Comparison of ENCODE assay signal across 23 cellular contexts in genomic region chr3:10770981-10771380, GRCh38. TPM values are rescaled to one million over a fixed set of nuclear protein-coding genes. Genes with fewer than 3 reads are reported as not detected.
DNase-seq lines count a peak whose midpoint lies in the region; ATAC-seq and TF ChIP-seq lines count a peak whose summit lies in the region.
"Had no signal": no experiment of that assay in that cellular context is flagged by ENCODE, and none has a peak within 500 bp of the region (broad histone marks: within the 10 kb centered on the region; RNA-seq: fewer than 3 reads in every experiment).

No MANE protein-coding gene starts in this region.

- H4K8ac ChIP-seq in H9 (replicated peaks; ENCODE audit: insufficient read length, low read depth, low read length) = no peak overlapping the region

- H3K27ac ChIP-seq in BLaER1 (no peak overlapping the region), H9 (ENCODE audit: insufficient read length, low read depth, low read length) (no peak overlapping the region), epithelial cell of prostate (peak overlapping the region; percentile 86)
- H3K27ac ChIP-seq: A549, C4-2B, PC-9 had no signal

- H3K27me3 Mint-ChIP-seq in H9 (ENCODE audit: low read depth) (peaks cover 44% of the 10 kb centered on the region), osteocyte (ENCODE audit: unreplicated experiment) (peaks cover 26% of the 10 kb centered on the region)

- H3K36me3 Mint-ChIP-seq in H9 (ENCODE audit: insufficient read depth in 1 of 3, low read depth in 3 of 3) = no peaks in the 10 kb centered on the region
- no peaks in the 10 kb centered on the region for H3K36me3 Mint-ChIP-seq in osteocyte (ENCODE audit: unreplicated experiment)
- H3K36me3 Mint-ChIP-seq: CD8-positive, alpha-beta T cell had no signal

- no peak overlapping the region for H4K5ac ChIP-seq in H9 (ENCODE audit: insufficient read length, low read depth, low read length)

- no peak overlapping the region for H3K23ac ChIP-seq in H9 (ENCODE audit: insufficient read length, low read depth, low read length)

- H3K4me1 Mint-ChIP-seq in H9 = 0 out of 4 replicates have a peak, but pooled peaks cover 0 to 3% of the 10 kb centered on the region in 2 experiments
- no peaks in the 10 kb centered on the region for H3K4me1 Mint-ChIP-seq in osteocyte (ENCODE audit: unreplicated experiment)

- H3K4me3 Mint-ChIP-seq in H9 (no peak overlapping the region), osteocyte (ENCODE audit: unreplicated experiment) (no peak overlapping the region)
- H3K4me3 Mint-ChIP-seq: CD8-positive, alpha-beta T cell had no signal

- no peaks in the 10 kb centered on the region for H4K20me1 ChIP-seq in BLaER1
- H4K20me1 ChIP-seq in H9 (ENCODE audit: control insufficient read depth, insufficient read depth, insufficient read length) = no peaks in the 10 kb centered on the region

- H2AK5ac ChIP-seq in H9 (ENCODE audit: insufficient read length, low read length) = no peak overlapping the region

- no peak overlapping the region for H2BK5ac ChIP-seq in H9 (ENCODE audit: insufficient read length, low read length)

- H2AFZ ChIP-seq in H9 (ENCODE audit: low read length) = no peak overlapping the region
- H2AFZ ChIP-seq: PC-9 had no signal

- H3K18ac ChIP-seq in H9 (ENCODE audit: insufficient read length, low read depth, low read length) = no peak overlapping the region

- H3K4me2 ChIP-seq in BLaER1 = 0 out of 2 replicates have a peak overlapping the region, but pooled peaks have one; percentile 12
- H3K4me2 ChIP-seq in H9 (ENCODE audit: insufficient read depth, insufficient read length, low read length) = no peak overlapping the region
- H3K4me2 ChIP-seq: A549, PC-9 had no signal

- H3K9me3 Mint-ChIP-seq in H9 = no peaks in the 10 kb centered on the region
- no peaks in the 10 kb centered on the region for H3K9me3 Mint-ChIP-seq in osteocyte (ENCODE audit: unreplicated experiment)

- CTCF ChIA-PET in HEK293T (lab: Yijun Ruan, JAX) = interaction anchor here (1.7 kb wide), 1 partner anchor 12 kb away, joined by 4 read pairs; no protein-coding TSS in a partner anchor

- no CpG with 5 or more reads among the region's 3 CpGs for WGBS in H9 (ENCODE audit: extremely low coverage, insufficient read length, low lambda C conversion rate)

- ATAC-seq in GM21737 (IDR thresholded peaks at IDR 0.05; ENCODE audit: unreplicated experiment) (no peak), HG03460 (IDR thresholded peaks at IDR 0.05; ENCODE audit: unreplicated experiment) (no peak)
- ATAC-seq: A549; CD8-positive, alpha-beta T cell; HCT116 had no signal

- H3K9ac ChIP-seq in BLaER1 (no peak overlapping the region), H9 (ENCODE audit: extremely low read depth, insufficient read length, low read length) (no peak overlapping the region)

- H3K27me3 ChIP-seq in BLaER1 = no peaks in the 10 kb centered on the region
- H3K27me3 ChIP-seq in H9 (ENCODE audit: insufficient read depth, low read length) = no peaks in the 10 kb centered on the region; the same call in 1 of the 2 replicates

- no peaks in the 10 kb centered on the region for H3K23me2 ChIP-seq in H9 (ENCODE audit: insufficient read length, low read depth, low read length, poor library complexity, severe bottlenecking)

- no peaks in the 10 kb centered on the region for H3K79me1 ChIP-seq in H9 (ENCODE audit: insufficient read depth, low read depth, low read length, poor library complexity, severe bottlenecking)

- H2BK15ac ChIP-seq in H9 (ENCODE audit: low read depth, low read length) = no peak overlapping the region

- peak; percentile 20 for DNase-seq in H9
- DNase-seq in epithelial cell of prostate (ENCODE audit: low read depth, low spot score) = no peak
- peak; percentile 62 for DNase-seq in osteocyte (ENCODE audit: extremely low spot score, unreplicated experiment)
- DNase-seq in HEK293T (ENCODE audit: extremely low spot score) = no peak
- DNase-seq: AML-193; Caco-2; CD8-positive, alpha-beta T cell; NCI-H1092; NCI-H1417 treated with DMSO at 0.1 percent for 48 hours; NCI-H1694 treated with DMSO at 0.1 percent for 48 hours; NCI-H2081; NCI-H2227 treated with DMSO at 0.1 percent for 48 hours; NCI-H526 treated with DMSO at 0.1 percent for 48 hours; PC-9; SHP77 treated with DMSO at 0.1 percent for 48 hours had no signal

- H2BK120ac ChIP-seq in H9 (ENCODE audit: low read depth, low read length, poor library complexity, severe bottlenecking) = no peak overlapping the region

- H2BK20ac ChIP-seq in H9 (ENCODE audit: low read depth, low read length, poor library complexity, severe bottlenecking) = no peak overlapping the region

- H3K9me3 ChIP-seq in BLaER1 (no peaks in the 10 kb centered on the region), H9 (ENCODE audit: control insufficient read depth, low read depth, low read length) (no peaks in the 10 kb centered on the region)
- H3K9me3 ChIP-seq: A549, Caco-2 had no signal

- no peak overlapping the region for H3K56ac ChIP-seq in H9 (ENCODE audit: insufficient read length, low read depth, low read length)

- H3K36me3 ChIP-seq in BLaER1 = no peaks in the 10 kb centered on the region

- H3K27ac Mint-ChIP-seq in H9 = no peak overlapping the region
- no peak overlapping the region for H3K27ac Mint-ChIP-seq in osteocyte (ENCODE audit: unreplicated experiment)
- H3K27ac Mint-ChIP-seq: CD8-positive, alpha-beta T cell had no signal

- no peak overlapping the region for H3T11ph ChIP-seq in H9 (ENCODE audit: low read length)

- no peak overlapping the region for H3K14ac ChIP-seq in H9 (ENCODE audit: insufficient read depth, low read length)

- no peak overlapping the region for H3K4ac ChIP-seq in H9 (ENCODE audit: low read depth, low read length)

- TF ChIP-seq CTCF in H9 (conservative IDR thresholded peaks at IDR 0.05) = no peak
- no peak for TF ChIP-seq CTCF in osteocyte (IDR thresholded peaks at IDR 0.05)

- no peak overlapping the region for H3K4me3 ChIP-seq in BLaER1
- H3K4me3 ChIP-seq: A549, PC-9 had no signal

- H3K4me1 ChIP-seq in BLaER1 = peaks cover 36% of the 10 kb centered on the region
- no peaks in the 10 kb centered on the region for H3K4me1 ChIP-seq in H9 (ENCODE audit: insufficient read depth, low read length)
- H3K4me1 ChIP-seq: A549, Caco-2 had no signal

- POLR2A ChIA-PET in HEK293T (lab: Yijun Ruan, JAX) = no interaction called here

- H4K91ac ChIP-seq in H9 (ENCODE audit: insufficient read length, low read depth, low read length) = no peak overlapping the region

- H2BK12ac ChIP-seq in H9 (ENCODE audit: insufficient read length, low read depth, low read length) = no peak overlapping the region

- H3K79me2 ChIP-seq in H9 (ENCODE audit: insufficient read depth, low read length) = no peaks in the 10 kb centered on the region

TF ChIP-seq in HEK293T, 16 proteins besides CTCF, POLR2A, EP300 and RAD21:
- TF ChIP-seq ARNT (IDR thresholded peaks at IDR 0.05) (no peak), NFRKB (IDR thresholded peaks at IDR 0.05) (no peak), ZNF384 (IDR thresholded peaks at IDR 0.05) (no peak), HDGF (IDR thresholded peaks at IDR 0.05; ENCODE audit: borderline replicate concordance) (no peak), BHLHE40 (IDR thresholded peaks at IDR 0.05; ENCODE audit: borderline replicate concordance) (no peak), LEF1 (IDR thresholded peaks at IDR 0.05; ENCODE audit: borderline replicate concordance) (no peak), FOXA1 (IDR thresholded peaks at IDR 0.05) (no peak), FOXK2 (IDR thresholded peaks at IDR 0.05) (no peak), ELF4 (IDR thresholded peaks at IDR 0.05) (no peak), L3MBTL2 (conservative IDR thresholded peaks at IDR 0.05) (no peak), FOXM1 (IDR thresholded peaks at IDR 0.05; ENCODE audit: borderline replicate concordance) (no peak), CTBP1 (IDR thresholded peaks at IDR 0.05; ENCODE audit: borderline replicate concordance) (no peak), TARDBP (IDR thresholded peaks at IDR 0.05) (no peak), SP1 (IDR thresholded peaks at IDR 0.05) (no peak), SUZ12 (IDR thresholded peaks at IDR 0.05) (no peak)
- TF ChIP-seq, protein P1, sequence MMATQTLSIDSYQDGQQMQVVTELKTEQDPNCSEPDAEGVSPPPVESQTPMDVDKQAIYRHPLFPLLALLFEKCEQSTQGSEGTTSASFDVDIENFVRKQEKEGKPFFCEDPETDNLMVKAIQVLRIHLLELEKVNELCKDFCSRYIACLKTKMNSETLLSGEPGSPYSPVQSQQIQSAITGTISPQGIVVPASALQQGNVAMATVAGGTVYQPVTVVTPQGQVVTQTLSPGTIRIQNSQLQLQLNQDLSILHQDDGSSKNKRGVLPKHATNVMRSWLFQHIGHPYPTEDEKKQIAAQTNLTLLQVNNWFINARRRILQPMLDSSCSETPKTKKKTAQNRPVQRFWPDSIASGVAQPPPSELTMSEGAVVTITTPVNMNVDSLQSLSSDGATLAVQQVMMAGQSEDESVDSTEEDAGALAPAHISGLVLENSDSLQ (IDR thresholded peaks at IDR 0.05) = no peak

RNA-seq across cellular contexts. Expression of gene SLC6A11, which starts 45.0 kb away (rescaled TPM):
- total RNA-seq in H9 (2021) = 1.5 and 1.9 TPM in 2 replicates
- total RNA-seq in osteocyte = not detected in 2 replicates
- total RNA-seq: Caco-2; CD8-positive, alpha-beta T cell; HT-29; PC-9; RPMI7951 had no signal

Comparison
In these comparisons a context has a peak if more than half of its experiments do, and no peak if none do; other contexts are left out.
1. DNase-seq: peak in H9 (single experiment) and osteocyte (single experiment); none in epithelial cell of prostate (single experiment) and HEK293T (single experiment).